Comparison of ENCODE assay signal across 20 cellular contexts in the genomic region with DNA sequence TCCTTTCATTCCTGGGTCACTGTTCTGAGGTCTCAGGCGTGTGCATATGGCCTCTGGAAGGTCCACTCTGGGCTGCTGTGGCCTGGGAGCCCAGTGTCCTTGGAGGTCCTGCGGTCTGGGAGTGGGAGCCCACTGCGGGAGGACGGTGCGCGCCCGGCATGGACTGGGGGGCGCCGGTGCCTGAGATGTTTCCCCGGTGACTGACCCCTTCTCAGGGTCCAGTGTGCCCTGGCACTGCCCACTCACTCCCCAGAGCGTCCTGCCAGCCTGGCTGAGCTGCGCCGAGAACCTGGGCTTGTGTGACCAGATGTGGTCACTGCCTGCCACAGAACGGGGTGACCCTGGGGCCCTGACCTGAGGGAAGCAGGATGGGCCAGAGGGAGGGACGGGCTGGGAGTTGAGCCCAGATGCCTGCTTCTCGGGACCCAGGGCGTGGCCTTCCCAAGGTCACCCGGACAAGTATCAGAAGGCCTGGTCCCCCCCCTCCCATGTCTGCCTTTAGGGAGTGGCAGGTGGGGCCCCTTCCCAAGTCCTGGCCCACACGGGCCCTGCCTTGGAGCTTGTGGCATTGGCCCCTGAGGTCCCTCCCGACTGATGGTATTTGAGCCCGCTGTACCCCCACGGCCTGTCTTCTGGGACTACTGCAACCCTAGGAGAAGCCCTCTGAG. TPM values are rescaled to one million over a fixed set of nuclear protein-coding genes. Genes with fewer than 3 reads are reported as not detected.
DNase-seq lines count a peak whose midpoint lies in the region; ATAC-seq and TF ChIP-seq lines count a peak whose summit lies in the region.
"Had no signal": no experiment of that assay in that cellular context is flagged by ENCODE, and none has a peak within 500 bp of the region (broad histone marks: within the 10 kb centered on the region; RNA-seq: fewer than 3 reads in every experiment).

No MANE protein-coding gene starts in this region.

- no peak for DNase-seq in heart right ventricle
- no peak for DNase-seq in right cardiac atrium
- no peak for DNase-seq in SK-N-MC (ENCODE audit: low read depth, low spot score)
- no peak for DNase-seq in right atrium auricular region (ENCODE audit: low spot score)
- no peak for DNase-seq in type B pancreatic cell (ENCODE audit: extremely low spot score, unreplicated experiment)
- DNase-seq in HuH-7.5 (ENCODE audit: low spot score): no peak
- DNase-seq in NCI-H1417 (lab: John Stamatoyannopoulos, UW): no peak
- no peak for DNase-seq in mesenteric fat pad (ENCODE audit: low spot score)
- DNase-seq: activated CD8-positive, alpha-beta memory T cell treated with anti-CD3 and anti-CD28 coated beads for 24 hours; activated naive CD4-positive, alpha-beta T cell treated with anti-CD3 and anti-CD28 coated beads, Interleukin-2, amount 50 U/mL, for 16 hours; activated T-cell treated with anti-CD3 and anti-CD28 coated beads, Interleukin-2, amount 50 U/mL, for 72 hours; effector memory CD4-positive, alpha-beta T cell; esophagus squamous epithelium; GF-D8; NCI-H1092; NCI-H2029 treated with DMSO at 0.1 percent for 48 hours; NCI-H510A; stimulated activated CD4-positive, alpha-beta T cell treated with anti-CD3 and anti-CD28 coated beads, Interleukin-12 subunit alpha, Interleukin-12 subunit beta, amount 100 ng/mL, for 4 hours had no signal

- no peaks in the 10 kb centered on the region for H3K4me1 Mint-ChIP-seq in type B pancreatic cell (ENCODE audit: unreplicated experiment)

- no peak overlapping the region for H3K27ac Mint-ChIP-seq in type B pancreatic cell
- H3K27ac Mint-ChIP-seq: activated T-cell treated with anti-CD3 and anti-CD28 coated beads, Interleukin-2, amount 50 U/mL, for 72 hours; mesothelial cell of epicardium had no signal

- no peak for TF ChIP-seq CTCF in heart right ventricle (IDR thresholded peaks at IDR 0.05)
- TF ChIP-seq CTCF in right atrium auricular region (IDR thresholded peaks at IDR 0.05): no peak
- TF ChIP-seq CTCF in type B pancreatic cell (conservative IDR thresholded peaks at IDR 0.05): no peak

- H3K4me1 ChIP-seq in heart right ventricle: peaks cover 6 to 32% (median 20%) of the 10 kb centered on the region in 9 donors
- no peaks in the 10 kb centered on the region for H3K4me1 ChIP-seq in right cardiac atrium (ENCODE audit: control insufficient read depth, insufficient read depth, low read length)
- peaks cover 0 to 31% of the 10 kb centered on the region in 2 donors for H3K4me1 ChIP-seq in right atrium auricular region

- H3K4me3 Mint-ChIP-seq in type B pancreatic cell: peak overlapping the region; percentile 69

- H3K27me3 ChIP-seq in heart right ventricle (peaks cover 0 to 22% (median 0%) of the 10 kb centered on the region in 7 donors), right cardiac atrium (ENCODE audit: control insufficient read depth, insufficient read depth) (no peaks in the 10 kb centered on the region), right atrium auricular region (no peaks in the 10 kb centered on the region)

- H3K4me3 ChIP-seq in heart right ventricle: no peak overlapping the region
- no peak overlapping the region for H3K4me3 ChIP-seq in right cardiac atrium (ENCODE audit: low read length)
- no peak overlapping the region for H3K4me3 ChIP-seq in SK-N-MC
- no peak overlapping the region for H3K4me3 ChIP-seq in right atrium auricular region

- peaks cover 5% of the 10 kb centered on the region for H3K27me3 Mint-ChIP-seq in type B pancreatic cell

- WGBS in heart right ventricle, 2 donors: 65 to 67% methylated on average over 22 of the region's 22 CpGs
- 71% methylated on average over 22 of the region's 22 CpGs for WGBS in right cardiac atrium

- H3K27ac ChIP-seq in heart right ventricle (peak overlapping the region in 8 of 10 donors; percentile 20 to 75 (median 45)), right cardiac atrium (ENCODE audit: low read length) (no peak overlapping the region), SK-N-MC (0 out of 2 replicates have a peak overlapping the region, but pooled peaks have one; percentile 8), right atrium auricular region (peak overlapping the region; percentile 23 to 47)

- H3K36me3 ChIP-seq in heart right ventricle (peaks cover 0 to 50% (median 35%) of the 10 kb centered on the region in 9 donors), SK-N-MC (ENCODE audit: insufficient read depth, low read length) (peaks cover 46% of the 10 kb centered on the region; the same call in 1 of the 2 replicates), right atrium auricular region (peaks cover 44% of the 10 kb centered on the region)

- H3K9ac ChIP-seq in SK-N-MC (ENCODE audit: insufficient read length): no peak overlapping the region

- intact Hi-C loops in heart right ventricle (cut with DNase I): no loop called here
- intact Hi-C loops in right cardiac atrium (cut with DNase I): no loop called here

- peak in 6 of 8 donors; percentile 2 to 47 (median 18) for ATAC-seq in heart right ventricle
- no peak for ATAC-seq in right cardiac atrium
- ATAC-seq: activated CD4-positive, CD25-positive, alpha-beta regulatory T cell treated with anti-CD3 and anti-CD28 coated beads, Interleukin-2, amount 50 U/mL, for 24 hours; activated T-cell treated with anti-CD3 and anti-CD28 coated beads, Interleukin-2, amount 50 U/mL, for 72 hours had no signal

- no peaks in the 10 kb centered on the region for H3K9me3 ChIP-seq in heart right ventricle
- no peaks in the 10 kb centered on the region for H3K9me3 ChIP-seq in right cardiac atrium (ENCODE audit: control insufficient read depth, low read length)
- no peaks in the 10 kb centered on the region for H3K9me3 ChIP-seq in SK-N-MC (ENCODE audit: low read depth, low read length)
- no peaks in the 10 kb centered on the region for H3K9me3 ChIP-seq in right atrium auricular region
- H3K9me3 ChIP-seq: esophagus squamous epithelium had no signal

- no peaks in the 10 kb centered on the region for H3K9me3 Mint-ChIP-seq in type B pancreatic cell
- H3K9me3 Mint-ChIP-seq: activated T-cell treated with anti-CD3 and anti-CD28 coated beads, Interleukin-2, amount 50 U/mL, for 72 hours; mesothelial cell of epicardium had no signal

- H3K36me3 Mint-ChIP-seq in type B pancreatic cell: no peaks in the 10 kb centered on the region

RNA-seq across cellular contexts. Expression of gene RHBDL1, which starts 1.1 kb away (rescaled TPM):
- total RNA-seq in heart right ventricle (1 to 10 TPM; 1.2 to 2.6 (median 2.1) TPM), right cardiac atrium (1 to 10 TPM in 3 of 4 donors, under 1 TPM in 1; 0.89 to 2.9 (median 1.7) TPM), right atrium auricular region (1 to 10 TPM in 1 of 2 donors, under 1 TPM in 1; 0.67 to 1.3 TPM), type B pancreatic cell (ENCODE audit: low replicate concordance) (2.2 and 2.7 TPM in 2 replicates), mesenteric fat pad (0.84 TPM)
- polyA plus RNA-seq in heart right ventricle (1 to 10 TPM in 1 of 2 donors, under 1 TPM in 1; 0.90 to 7.4 TPM), right cardiac atrium (2.3 TPM)

RNA-seq across cellular contexts. Expression of gene STUB1, which starts 5.9 kb away (rescaled TPM):
- total RNA-seq in heart right ventricle (100 to 1,000 TPM; 101 to 147 (median 116) TPM), right cardiac atrium (100 to 1,000 TPM; 114 to 121 (median 119) TPM), right atrium auricular region (100 to 1,000 TPM; 135 to 186 TPM), type B pancreatic cell (ENCODE audit: low replicate concordance) (74.7 and 80.3 TPM in 2 replicates), mesenteric fat pad (109 TPM)
- polyA plus RNA-seq in heart right ventricle (100 to 1,000 TPM in 1 of 2 donors, 10 to 100 TPM in 1; 92.7 to 165 TPM), right cardiac atrium (126 TPM)

RNA-seq across cellular contexts. Expression of gene RHOT2, which starts 6.4 kb away (rescaled TPM):
- 100 to 1,000 TPM in 3 of 10 donors, 10 to 100 TPM in 7; 66.8 to 118 (median 89.2) TPM for total RNA-seq in heart right ventricle
- polyA plus RNA-seq in heart right ventricle: 100 to 1,000 TPM; 101 to 261 TPM
- 100 to 1,000 TPM in 1 of 4 donors, 10 to 100 TPM in 3; 84.3 to 104 (median 90.8) TPM for total RNA-seq in right cardiac atrium
- 101 TPM for polyA plus RNA-seq in right cardiac atrium
- 10 to 100 TPM; 37.8 to 42.8 TPM for total RNA-seq in right atrium auricular region
- total RNA-seq in type B pancreatic cell (ENCODE audit: low replicate concordance): 146 and 163 TPM in 2 replicates
- total RNA-seq in mesenteric fat pad: 73.9 TPM

RNA-seq across cellular contexts. Expression of gene JMJD8, which starts 9.8 kb away (rescaled TPM):
- 10 to 100 TPM; 36.9 to 50.6 (median 44.0) TPM for total RNA-seq in heart right ventricle
- 10 to 100 TPM; 34.7 to 60.6 TPM for polyA plus RNA-seq in heart right ventricle
- total RNA-seq in right cardiac atrium: 10 to 100 TPM; 52.0 to 55.7 (median 54.6) TPM
- polyA plus RNA-seq in right cardiac atrium: 49.7 TPM
- 10 to 100 TPM; 76.4 to 82.1 TPM for total RNA-seq in right atrium auricular region
- total RNA-seq in type B pancreatic cell (ENCODE audit: low replicate concordance): 63.3 and 65.2 TPM in 2 replicates
- total RNA-seq in mesenteric fat pad: 55.3 TPM

RNA-seq across cellular contexts. Expression of gene WDR24, which starts 15.8 kb away (rescaled TPM):
- total RNA-seq in heart right ventricle (1 to 10 TPM; 6.8 to 9.7 (median 8.4) TPM), right cardiac atrium (1 to 10 TPM; 7.1 to 9.0 (median 8.2) TPM), right atrium auricular region (10 to 100 TPM in 1 of 2 donors, 1 to 10 TPM in 1; 8.1 to 10.3 TPM), type B pancreatic cell (ENCODE audit: low replicate concordance) (18.2 and 21.0 TPM in 2 replicates), mesenteric fat pad (8.1 TPM)
- polyA plus RNA-seq in heart right ventricle (1 to 10 TPM; 7.2 to 9.2 TPM), right cardiac atrium (6.3 TPM)

Comparison
In these comparisons a context has a peak if more than half of its experiments do, and no peak if none do; other contexts are left out.
1. ATAC-seq: peak in heart right ventricle (6 of 8); none in right cardiac atrium (0 of 2).